In the genomic region with DNA sequence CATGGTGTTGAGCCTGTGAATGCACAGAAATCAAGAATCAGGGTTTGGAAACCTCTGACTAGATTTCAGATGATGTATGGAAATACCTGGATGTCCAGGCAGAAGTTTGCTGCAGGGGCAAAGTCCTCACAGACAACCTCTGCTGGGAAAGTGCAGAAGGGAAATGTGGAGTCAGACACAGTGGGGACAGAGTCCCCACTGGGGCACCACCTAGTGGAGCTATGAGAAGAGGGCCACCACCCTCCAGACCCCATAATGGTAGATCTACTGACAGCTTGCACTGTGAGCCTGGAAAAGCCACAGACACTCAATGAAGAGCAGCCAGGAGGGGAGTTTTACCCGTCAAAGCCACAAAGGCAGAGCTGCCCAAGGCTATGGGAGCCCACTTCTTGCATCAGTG, we compare ENCODE assay signal across 15 cellular contexts.
A peak's percentile ranks its signal among the peaks of the same experiment; 100 is the strongest.
DNase-seq lines count a peak whose midpoint lies in the region; ATAC-seq and TF ChIP-seq lines count a peak whose summit lies in the region.
"Had no signal": no experiment of that assay in that cellular context is flagged by ENCODE, and none has a peak within 500 bp of the region (broad histone marks: within the 10 kb centered on the region; RNA-seq: fewer than 3 reads in every experiment).

No MANE protein-coding gene starts in this region.

- H3K9me3 ChIP-seq in left ventricle myocardium inferior (replicated peaks) (no peaks in the 10 kb centered on the region), OCI-LY7 (ENCODE audit: low read length) (no peaks in the 10 kb centered on the region)

- ATAC-seq in Right ventricle myocardium superior (ENCODE audit: poor library complexity): no peak

- intact Hi-C loops in left ventricle myocardium inferior (cut with micrococcal nuclease) (no loop called here), Right ventricle myocardium superior (cut with DNase I) (no loop called here), OCI-LY7 (cut with micrococcal nuclease; ENCODE audit: unreplicated experiment) (no loop called here)

- POLR2A ChIA-PET in OCI-LY7 (lab: Charles Lee) (no interaction called here), HEK293T (lab: Yijun Ruan, JAX) (no interaction called here)

- H4K20me1 ChIP-seq in OCI-LY7 (ENCODE audit: insufficient read depth, low read length): no peaks in the 10 kb centered on the region

- DNase-seq in left ventricle myocardium inferior: no peak
- no peak for DNase-seq in Right ventricle myocardium superior
- no peak for DNase-seq in OCI-LY7 (ENCODE audit: low spot score)
- no peak for DNase-seq in HEK293T (ENCODE audit: extremely low spot score)
- no peak for DNase-seq in NCI-H187 treated with DMSO at 0.1 percent for 48 hours (lab: John Stamatoyannopoulos, UW)
- no peak for DNase-seq in stimulated activated CD4-positive, alpha-beta T cell treated with anti-CD3 and anti-CD28 coated beads, Interleukin-4, amount 100 ng/mL, for 4 hours
- DNase-seq: Caco-2, DMS79, GOT3, NCI-H1417 treated with DMSO at 0.1 percent for 48 hours, NCI-H2029, NCI-H2171, NCI-H446 treated with DMSO at 0.1 percent for 48 hours had no signal

- no peak overlapping the region for H3K4me2 ChIP-seq in OCI-LY7 (ENCODE audit: low read length)

- TF ChIP-seq CTCF in left ventricle myocardium inferior (IDR thresholded peaks at IDR 0.05; ENCODE audit: borderline replicate concordance) (peak; percentile 38), GM12874 (IDR thresholded peaks at IDR 0.05; ENCODE audit: insufficient read depth, low read depth, low read length) (peak; percentile 2; the same call in 1 of the 2 replicates), OCI-LY7 (conservative IDR thresholded peaks at IDR 0.05; ENCODE audit: low read length) (peak; percentile 31)

- H3K27me3 ChIP-seq in left ventricle myocardium inferior (ENCODE audit: low read depth): no peaks in the 10 kb centered on the region

- no TSS peak for BruUV-seq in OCI-LY7 (replicated peaks; lab: Mats Ljungman, UMichigan)

- no peak overlapping the region for H2AFZ ChIP-seq in OCI-LY7 (ENCODE audit: low read length)

- H3K4me3 ChIP-seq in left ventricle myocardium inferior: no peak overlapping the region
- no peak overlapping the region for H3K4me3 ChIP-seq in OCI-LY7 (ENCODE audit: low read depth, low read length, poor library complexity, severe bottlenecking)
- H3K4me3 ChIP-seq: SK-N-MC had no signal

- no peaks in the 10 kb centered on the region for H3K9me2 ChIP-seq in OCI-LY7 (ENCODE audit: insufficient read depth, low read length)

- CTCF ChIA-PET in OCI-LY7 (lab: Charles Lee; ENCODE audit: unreplicated experiment) (no interaction called here), HEK293T (lab: Yijun Ruan, JAX) (no interaction called here)

- H3K27ac ChIP-seq in left ventricle myocardium inferior (replicated peaks) (no peak overlapping the region), OCI-LY7 (ENCODE audit: low read depth, low read length, poor library complexity, severe bottlenecking) (no peak overlapping the region)
- H3K27ac ChIP-seq: SK-N-MC had no signal

- H3K36me3 ChIP-seq in left ventricle myocardium inferior: no peaks in the 10 kb centered on the region
- H3K36me3 ChIP-seq in OCI-LY7 (ENCODE audit: insufficient read depth, low read length): no peaks in the 10 kb centered on the region

- H3K4me1 ChIP-seq in left ventricle myocardium inferior: no peaks in the 10 kb centered on the region
- H3K4me1 ChIP-seq in OCI-LY7 (ENCODE audit: insufficient read depth, low read length, poor library complexity, severe bottlenecking): no peaks in the 10 kb centered on the region
- H3K4me1 ChIP-seq: Caco-2 had no signal

- H3K79me2 ChIP-seq in OCI-LY7 (ENCODE audit: insufficient read depth, low read depth, low read length): no peaks in the 10 kb centered on the region

TF ChIP-seq in HEK293T, 16 proteins besides CTCF, POLR2A, EP300 and RAD21:
- TF ChIP-seq CTBP1 (IDR thresholded peaks at IDR 0.05; ENCODE audit: borderline replicate concordance) (no peak), ELF4 (IDR thresholded peaks at IDR 0.05) (no peak), NFRKB (IDR thresholded peaks at IDR 0.05) (no peak), FOXK2 (IDR thresholded peaks at IDR 0.05) (no peak), HDGF (IDR thresholded peaks at IDR 0.05; ENCODE audit: borderline replicate concordance) (no peak), ARNT (IDR thresholded peaks at IDR 0.05) (no peak), SUZ12 (IDR thresholded peaks at IDR 0.05) (no peak), BHLHE40 (IDR thresholded peaks at IDR 0.05; ENCODE audit: borderline replicate concordance) (no peak), TARDBP (IDR thresholded peaks at IDR 0.05) (no peak), L3MBTL2 (conservative IDR thresholded peaks at IDR 0.05) (no peak), FOXM1 (IDR thresholded peaks at IDR 0.05; ENCODE audit: borderline replicate concordance) (no peak), SP1 (IDR thresholded peaks at IDR 0.05) (no peak), ZNF384 (IDR thresholded peaks at IDR 0.05) (no peak), FOXA1 (IDR thresholded peaks at IDR 0.05) (no peak), LEF1 (IDR thresholded peaks at IDR 0.05; ENCODE audit: borderline replicate concordance) (no peak)
- TF ChIP-seq, protein P1, sequence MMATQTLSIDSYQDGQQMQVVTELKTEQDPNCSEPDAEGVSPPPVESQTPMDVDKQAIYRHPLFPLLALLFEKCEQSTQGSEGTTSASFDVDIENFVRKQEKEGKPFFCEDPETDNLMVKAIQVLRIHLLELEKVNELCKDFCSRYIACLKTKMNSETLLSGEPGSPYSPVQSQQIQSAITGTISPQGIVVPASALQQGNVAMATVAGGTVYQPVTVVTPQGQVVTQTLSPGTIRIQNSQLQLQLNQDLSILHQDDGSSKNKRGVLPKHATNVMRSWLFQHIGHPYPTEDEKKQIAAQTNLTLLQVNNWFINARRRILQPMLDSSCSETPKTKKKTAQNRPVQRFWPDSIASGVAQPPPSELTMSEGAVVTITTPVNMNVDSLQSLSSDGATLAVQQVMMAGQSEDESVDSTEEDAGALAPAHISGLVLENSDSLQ (IDR thresholded peaks at IDR 0.05): no peak
